In genomic region chr7:157335991-157336382, GRCh38 we compare ENCODE assay signal across 7 cellular contexts. TPM values are rescaled to one million over a fixed set of nuclear protein-coding genes. Genes with fewer than 3 reads are reported as not detected.
DNase-seq lines count a peak whose midpoint lies in the region; ATAC-seq and TF ChIP-seq lines count a peak whose summit lies in the region.

No MANE protein-coding gene starts in this region.

- H3K27ac Mint-ChIP-seq in HFFc6 = peak overlapping the region; percentile 94
- H3K27ac Mint-ChIP-seq in activated naive CD8-positive, alpha-beta T cell treated with anti-CD3 and anti-CD28 coated beads, Interleukin-2, amount 10 ng/mL, durations not matched to agents 7 days and 5 days = peak overlapping the region; percentile 99
- H3K27ac Mint-ChIP-seq in stimulated activated naive CD8-positive, alpha-beta T cell treated with anti-CD3 and anti-CD28 coated beads, Interleukin-15, Interleukin-2, amounts not matched to agents 100 ng/mL and 50 ng/mL, for 24 hours = peak overlapping the region; percentile 96

- H3K36me3 Mint-ChIP-seq in HFFc6 (ENCODE audit: low read depth) = peaks cover 24% of the 10 kb centered on the region
- peaks cover 7% of the 10 kb centered on the region for H3K36me3 Mint-ChIP-seq in activated naive CD8-positive, alpha-beta T cell treated with anti-CD3 and anti-CD28 coated beads, Interleukin-2, amount 10 ng/mL, durations not matched to agents 7 days and 5 days
- peaks cover 23% of the 10 kb centered on the region for H3K36me3 Mint-ChIP-seq in stimulated activated naive CD8-positive, alpha-beta T cell treated with anti-CD3 and anti-CD28 coated beads, Interleukin-15, Interleukin-2, amounts not matched to agents 100 ng/mL and 50 ng/mL, for 24 hours (ENCODE audit: low read depth)

- no peaks in the 10 kb centered on the region; the same call in 1 of the 2 replicates for H3K36me3 ChIP-seq in iPS-20b (ENCODE audit: insufficient read depth, low read depth, low read length)

- peak overlapping the region; percentile 90 for H3K4me3 Mint-ChIP-seq in HFFc6
- peak overlapping the region; percentile 96 for H3K4me3 Mint-ChIP-seq in activated naive CD8-positive, alpha-beta T cell treated with anti-CD3 and anti-CD28 coated beads, Interleukin-2, amount 10 ng/mL, durations not matched to agents 7 days and 5 days
- peak overlapping the region; percentile 89 for H3K4me3 Mint-ChIP-seq in stimulated activated naive CD8-positive, alpha-beta T cell treated with anti-CD3 and anti-CD28 coated beads, Interleukin-15, Interleukin-2, amounts not matched to agents 100 ng/mL and 50 ng/mL, for 24 hours

- peak overlapping the region; percentile 92 for H3K4me3 ChIP-seq in iPS-20b (ENCODE audit: low read length)

- H3K9me3 Mint-ChIP-seq in HFFc6 = no peaks in the 10 kb centered on the region; the same call in 1 of the 2 replicates
- no peaks in the 10 kb centered on the region for H3K9me3 Mint-ChIP-seq in activated naive CD8-positive, alpha-beta T cell treated with anti-CD3 and anti-CD28 coated beads, Interleukin-2, amount 10 ng/mL, durations not matched to agents 7 days and 5 days
- no peaks in the 10 kb centered on the region for H3K9me3 Mint-ChIP-seq in stimulated activated naive CD8-positive, alpha-beta T cell treated with anti-CD3 and anti-CD28 coated beads, Interleukin-15, Interleukin-2, amounts not matched to agents 100 ng/mL and 50 ng/mL, for 24 hours

- H3K27ac ChIP-seq in iPS-20b (ENCODE audit: low read length) = no peak overlapping the region

- ATAC-seq in activated naive CD8-positive, alpha-beta T cell treated with anti-CD3 and anti-CD28 coated beads, Interleukin-2, amount 10 ng/mL, durations not matched to agents 7 days and 5 days (ENCODE audit: low read depth) = no peak
- ATAC-seq in HG03135 (IDR thresholded peaks at IDR 0.05; ENCODE audit: unreplicated experiment) = no peak

- peaks cover 51% of the 10 kb centered on the region for H3K4me1 Mint-ChIP-seq in HFFc6 (ENCODE audit: low read depth)
- H3K4me1 Mint-ChIP-seq in activated naive CD8-positive, alpha-beta T cell treated with anti-CD3 and anti-CD28 coated beads, Interleukin-2, amount 10 ng/mL, durations not matched to agents 7 days and 5 days = peaks cover 18% of the 10 kb centered on the region
- peaks cover 45% of the 10 kb centered on the region for H3K4me1 Mint-ChIP-seq in stimulated activated naive CD8-positive, alpha-beta T cell treated with anti-CD3 and anti-CD28 coated beads, Interleukin-15, Interleukin-2, amounts not matched to agents 100 ng/mL and 50 ng/mL, for 24 hours (ENCODE audit: low read depth)

- H3K27me3 ChIP-seq in iPS-20b (ENCODE audit: insufficient read depth, low read length) = peaks cover 10% of the 10 kb centered on the region; the same call in 1 of the 2 replicates

- DNase-seq in HFFc6 = no peak
- no peak for DNase-seq in activated naive CD8-positive, alpha-beta T cell treated with anti-CD3 and anti-CD28 coated beads, Interleukin-2, amount 10 ng/mL, durations not matched to agents 7 days and 5 days
- DNase-seq in activated gamma-delta T cell treated with Interleukin-2 at 50 U/mL for 16 hours = no peak
- no peak for DNase-seq in NCI-H1092 treated with DMSO at 0.1 percent for 48 hours (lab: John Stamatoyannopoulos, UW)

- H3K27me3 Mint-ChIP-seq in HFFc6 (ENCODE audit: insufficient read depth) = peaks cover 3% of the 10 kb centered on the region
- peaks cover 26% of the 10 kb centered on the region for H3K27me3 Mint-ChIP-seq in activated naive CD8-positive, alpha-beta T cell treated with anti-CD3 and anti-CD28 coated beads, Interleukin-2, amount 10 ng/mL, durations not matched to agents 7 days and 5 days
- H3K27me3 Mint-ChIP-seq in stimulated activated naive CD8-positive, alpha-beta T cell treated with anti-CD3 and anti-CD28 coated beads, Interleukin-15, Interleukin-2, amounts not matched to agents 100 ng/mL and 50 ng/mL, for 24 hours = no peaks in the 10 kb centered on the region

- H3K9ac ChIP-seq in iPS-20b (ENCODE audit: low read depth, low read length) = peak overlapping the region; percentile 70; the same call in 1 of the 2 replicates

- POLR2A ChIA-PET in activated naive CD8-positive, alpha-beta T cell treated with anti-CD3 and anti-CD28 coated beads, Interleukin-2, amount 10 ng/mL, durations not matched to agents 7 days and 5 days (lab: Charles Lee) = interaction anchor here (0.9 to 1.5 kb wide), 5 partner anchors 14 to 1692 kb away, joined by 3 to 9 read pairs (median 3); partner anchors contain the start of gene RBM33

- no peaks in the 10 kb centered on the region for H3K9me3 ChIP-seq in iPS-20b (ENCODE audit: insufficient read depth, low read depth, low read length)

- H3K4me1 ChIP-seq in iPS-20b (ENCODE audit: insufficient read depth, low read length) = peaks cover 12% of the 10 kb centered on the region

- no peak for TF ChIP-seq CTCF in HFFc6 (IDR thresholded peaks at IDR 0.05)

RNA-seq across cellular contexts. Expression of gene DNAJB6, which starts 0.8 kb away (rescaled TPM):
- total RNA-seq in HFFc6 (2021; fragmentation: NEBNext Ultra II Directional; extraction: Animal tissue kit (Norgen Biotek cat#: 25700)) = 100 to 1,000 TPM; 135 to 204 (median 163) TPM
- 10 to 100 TPM; 60.0 to 67.0 TPM for total RNA-seq in activated naive CD8-positive, alpha-beta T cell treated with anti-CD3 and anti-CD28 coated beads, Interleukin-2, amount 10 ng/mL, durations not matched to agents 7 days and 5 days
